Comparison of ENCODE assay signal across 8 cellular contexts in genomic region chr9:105244996-105245719, GRCh38. TPM values are rescaled to one million over a fixed set of nuclear protein-coding genes. Genes with fewer than 3 reads are reported as not detected.
DNase-seq lines count a peak whose midpoint lies in the region; ATAC-seq and TF ChIP-seq lines count a peak whose summit lies in the region.

No MANE protein-coding gene starts in this region.

- no peaks in the 10 kb centered on the region for H3K27me3 ChIP-seq in transverse colon

- in situ Hi-C loops in transverse colon (cut with MboI; ENCODE audit: low pct_ligation_motif_present in 1 of 4, low pct_unique_long_range_greater_than_20kb in 1 of 4, low sequenced_read_pairs in 3 of 4), result loop anchor here in 1 of 4 donors (10.0 kb wide), 1 partner anchor 320 kb away; the partner anchor contains the start of gene ABCA1

- peaks cover 12% of the 10 kb centered on the region for H3K27me3 Mint-ChIP-seq in activated naive CD4-positive, alpha-beta T cell treated with anti-CD3 and anti-CD28 coated beads for 36 hours (ENCODE audit: low read depth)

- intact Hi-C loops in activated naive CD4-positive, alpha-beta T cell treated with anti-CD3 and anti-CD28 coated beads for 36 hours (cut with micrococcal nuclease), result loop anchor here (1.0 to 5.0 kb wide), 16 partner anchors 20 to 1151 kb away; partner anchors contain the start of genes FSD1L, NIPSNAP3A, NIPSNAP3B and SMC2
- intact Hi-C loops in transverse colon (cut with DNase I; ENCODE audit: low total_unique reads), result no loop called here

- peak; percentile 79 for DNase-seq in HT-29 (ENCODE audit: low spot score)
- DNase-seq in RPMI8226, result peak; percentile 69
- peak; percentile 69 for DNase-seq in activated naive CD4-positive, alpha-beta T cell treated with anti-CD3 and anti-CD28 coated beads for 36 hours
- peak; percentile 65 for DNase-seq in globus pallidus (ENCODE audit: low spot score)
- DNase-seq in nucleus accumbens (lab: John Stamatoyannopoulos, UW), result peak in 51 of 56 donors; percentile 18 to 79 (median 56)
- peak; percentile 82 for DNase-seq in transverse colon

- H3K4me3 ChIP-seq in transverse colon, result peak overlapping the region; percentile 65 to 99 (median 88)

- H3K36me3 Mint-ChIP-seq in activated naive CD4-positive, alpha-beta T cell treated with anti-CD3 and anti-CD28 coated beads for 36 hours (ENCODE audit: low read depth), result no peaks in the 10 kb centered on the region

- H3K27ac ChIP-seq in C4-2B (peak overlapping the region; percentile 84), transverse colon (peak overlapping the region; percentile 94 to 97 (median 95))

- peak overlapping the region; percentile 83 for H3K4me3 Mint-ChIP-seq in activated naive CD4-positive, alpha-beta T cell treated with anti-CD3 and anti-CD28 coated beads for 36 hours

- H3K4me1 ChIP-seq in transverse colon, result peaks cover 4 to 62% (median 30%) of the 10 kb centered on the region in 4 donors

- TF ChIP-seq EP300 in transverse colon (IDR thresholded peaks at IDR 0.05; ENCODE audit: low read depth), result no peak

- WGBS in transverse colon (ENCODE audit: low coverage in 1 of 2), 2 donors, result 0 to 1% methylated on average over 16 to 50 of the region's 53 CpGs

- TF ChIP-seq CTCF in C4-2B (conservative IDR thresholded peaks at IDR 0.05) (peak; percentile 62), transverse colon (IDR thresholded peaks at IDR 0.05) (peak; percentile 38 to 88 (median 59))

- H3K36me3 ChIP-seq in transverse colon, result no peaks in the 10 kb centered on the region

- ATAC-seq in GM19438 (IDR thresholded peaks at IDR 0.05; ENCODE audit: low read depth, unreplicated experiment), result peak; percentile 15

- no peaks in the 10 kb centered on the region for H3K9me3 ChIP-seq in transverse colon

- peak overlapping the region; percentile 76 for H3K27ac Mint-ChIP-seq in activated naive CD4-positive, alpha-beta T cell treated with anti-CD3 and anti-CD28 coated beads for 36 hours

- peak; percentile 68 for TF ChIP-seq POLR2A in transverse colon (IDR thresholded peaks at IDR 0.05)

- peaks cover 15% of the 10 kb centered on the region for H3K4me1 Mint-ChIP-seq in activated naive CD4-positive, alpha-beta T cell treated with anti-CD3 and anti-CD28 coated beads for 36 hours (ENCODE audit: low read depth)

- H3K9me3 Mint-ChIP-seq in activated naive CD4-positive, alpha-beta T cell treated with anti-CD3 and anti-CD28 coated beads for 36 hours, result no peaks in the 10 kb centered on the region

- CTCF ChIA-PET in activated naive CD4-positive, alpha-beta T cell treated with anti-CD3 and anti-CD28 coated beads for 36 hours (lab: Charles Lee), result interaction anchor here (0.7 to 1.5 kb wide), 7 partner anchors 9 to 318 kb away, joined by 3 to 7 read pairs (median 3); no protein-coding TSS in a partner anchor

RNA-seq across cellular contexts. Expression of gene SLC44A1, which starts 0.7 kb away (rescaled TPM):
- 37.3 and 43.7 TPM in 2 replicates for total RNA-seq in HT-29 (2014; rRNA removed; shearing (Covaris generic))
- total RNA-seq in activated naive CD4-positive, alpha-beta T cell treated with anti-CD3 and anti-CD28 coated beads for 36 hours, result 10 to 100 TPM; 17.6 to 18.6 TPM
- total RNA-seq in transverse colon, result 10 to 100 TPM; 39.3 to 94.1 (median 58.3) TPM

Comparison
In these comparisons a context has a peak if more than half of its experiments do, and no peak if none do; other contexts are left out.
1. Peak in every context shown above with its lines: DNase-seq, ATAC-seq, H3K4me3 ChIP-seq and H3K27ac ChIP-seq.